20 cellular contexts compared by ENCODE assay signal in genomic region chr12:108523365-108523764, GRCh38.
"Had no signal": no experiment of that assay in that cellular context is flagged by ENCODE, and none has a peak within 500 bp of the region (broad histone marks: within the 10 kb centered on the region; RNA-seq: fewer than 3 reads in every experiment).

No MANE protein-coding gene starts in this region.

- H3K27me3 ChIP-seq: esophagus squamous epithelium, gastrocnemius medialis, heart right ventricle, ovary, tibial nerve had no signal

- H3K4me3 ChIP-seq: esophagus squamous epithelium, gastrocnemius medialis, heart right ventricle, lower lobe of right lung, ovary, tibial nerve had no signal

- H3K27ac ChIP-seq: esophagus squamous epithelium, gastrocnemius medialis, heart right ventricle, lower lobe of right lung, ovary, tibial nerve had no signal

- FAIRE-seq: colon, endothelial cell of umbilical vein, keratinocyte, urothelium cell line had no signal

- H3K9me3 ChIP-seq: esophagus squamous epithelium, gastrocnemius medialis, heart right ventricle, lower lobe of right lung, ovary, tibial nerve had no signal

- DNase-seq: activated gamma-delta T cell; aorta; effector memory CD8-positive, alpha-beta T cell; esophagus squamous epithelium; gastrocnemius medialis; heart right ventricle; lower lobe of right lung; naive thymus-derived CD8-positive, alpha-beta T cell; ovary; right cardiac atrium; stimulated activated CD4-positive, alpha-beta T cell treated with anti-CD3 and anti-CD28 coated beads, Interleukin-12 subunit alpha, Interleukin-12 subunit beta, amount 100 ng/mL, for 4 hours; stimulated activated CD4-positive, alpha-beta T cell treated with anti-CD3 and anti-CD28 coated beads, Interleukin-4, amount 100 ng/mL, for 4 hours; stimulated activated naive CD8-positive, alpha-beta T cell treated with anti-CD3 and anti-CD28 coated beads, Interleukin-15, Interleukin-2, amounts not matched to agents 100 U/mL and 50 U/mL, for 24 hours; T1000 had no signal

- ATAC-seq: effector memory CD8-positive, alpha-beta T cell; gastrocnemius medialis; heart right ventricle; lower lobe of right lung; naive thymus-derived CD8-positive, alpha-beta T cell; right cardiac atrium; stimulated activated naive CD8-positive, alpha-beta T cell treated with anti-CD3 and anti-CD28 coated beads, Interleukin-15, Interleukin-2, amounts not matched to agents 100 U/mL and 50 U/mL, for 24 hours; WTC11 had no signal

- H3K4me1 ChIP-seq: esophagus squamous epithelium, gastrocnemius medialis, heart right ventricle, lower lobe of right lung, tibial nerve had no signal
